21 cellular contexts compared by ENCODE assay signal in genomic region chr20:1930165-1930564, GRCh38. TPM values are rescaled to one million over a fixed set of nuclear protein-coding genes. Genes with fewer than 3 reads are reported as not detected.
"Had no signal": no experiment of that assay in that cellular context is flagged by ENCODE, and none has a peak within 500 bp of the region (broad histone marks: within the 10 kb centered on the region; RNA-seq: fewer than 3 reads in every experiment).

No MANE protein-coding gene starts in this region.

- H3K27ac ChIP-seq: esophagus squamous epithelium, gastroesophageal sphincter, parathyroid adenoma, sigmoid colon, thoracic aorta had no signal

- H3K9ac ChIP-seq: parathyroid adenoma had no signal

- H3K9me3 ChIP-seq: esophagus squamous epithelium, gastroesophageal sphincter, sigmoid colon, thoracic aorta, upper lobe of left lung had no signal

- H3K4me3 ChIP-seq: esophagus squamous epithelium, gastroesophageal sphincter, sigmoid colon, thoracic aorta, upper lobe of left lung had no signal

- ATAC-seq: activated naive CD8-positive, alpha-beta T cell treated with anti-CD3 and anti-CD28 coated beads, Interleukin-2, amount 50 U/mL, for 24 hours; effector memory CD8-positive, alpha-beta T cell; gastroesophageal sphincter; stimulated activated naive B cell treated with anti-CD40 and anti-IgM and Interleukin-4, amounts not matched to agents 10 μg/mL and 1 μg/mL and 100 μg/mL, for 72 hours had no signal

- H3K27me3 ChIP-seq: esophagus squamous epithelium, gastroesophageal sphincter, sigmoid colon, upper lobe of left lung had no signal

- DNase-seq: activated CD4-positive, alpha-beta memory T cell treated with anti-CD3 and anti-CD28 coated beads, Interleukin-2, amount 10 ng/mL, durations not matched to agents 7 days and 5 days; activated CD4-positive, alpha-beta T cell treated with anti-CD3 and anti-CD28 coated beads for 48 hours; activated CD4-positive, CD25-positive, alpha-beta regulatory T cell; activated gamma-delta T cell; activated naive CD4-positive, alpha-beta T cell treated with anti-CD3 and anti-CD28 coated beads, Interleukin-2, amount 50 U/mL, for 16 hours; activated naive CD8-positive, alpha-beta T cell treated with anti-CD3 and anti-CD28 coated beads, Interleukin-2, amount 50 U/mL, for 24 hours; anterior cingulate cortex; effector memory CD8-positive, alpha-beta T cell; esophagus squamous epithelium; head of caudate nucleus; nephron progenitor cell; nucleus accumbens; sigmoid colon; stimulated activated CD4-positive, alpha-beta T cell treated with anti-CD3 and anti-CD28 coated beads, Interleukin-2, amount 100 ng/mL, for 48 hours; stimulated activated CD8-positive, alpha-beta memory T cell treated with anti-CD3 and anti-CD28 coated beads, Interleukin-4, amount 100 ng/mL, for 48 hours; stimulated activated naive B cell treated with anti-CD40 and anti-IgM and Interleukin-4, amounts not matched to agents 10 μg/mL and 1 μg/mL and 100 μg/mL, for 72 hours; T1000; upper lobe of left lung had no signal

- H3K4me1 ChIP-seq: parathyroid adenoma had no signal

RNA-seq across cellular contexts. Expression of gene SIRPA, which starts 35.0 kb away (rescaled TPM):
- total RNA-seq: activated CD4-positive, alpha-beta memory T cell treated with anti-CD3 and anti-CD28 coated beads, Interleukin-2, amount 10 ng/mL, durations not matched to agents 7 days and 5 days had no signal
